10 cellular contexts compared by ENCODE assay signal in the genomic region with DNA sequence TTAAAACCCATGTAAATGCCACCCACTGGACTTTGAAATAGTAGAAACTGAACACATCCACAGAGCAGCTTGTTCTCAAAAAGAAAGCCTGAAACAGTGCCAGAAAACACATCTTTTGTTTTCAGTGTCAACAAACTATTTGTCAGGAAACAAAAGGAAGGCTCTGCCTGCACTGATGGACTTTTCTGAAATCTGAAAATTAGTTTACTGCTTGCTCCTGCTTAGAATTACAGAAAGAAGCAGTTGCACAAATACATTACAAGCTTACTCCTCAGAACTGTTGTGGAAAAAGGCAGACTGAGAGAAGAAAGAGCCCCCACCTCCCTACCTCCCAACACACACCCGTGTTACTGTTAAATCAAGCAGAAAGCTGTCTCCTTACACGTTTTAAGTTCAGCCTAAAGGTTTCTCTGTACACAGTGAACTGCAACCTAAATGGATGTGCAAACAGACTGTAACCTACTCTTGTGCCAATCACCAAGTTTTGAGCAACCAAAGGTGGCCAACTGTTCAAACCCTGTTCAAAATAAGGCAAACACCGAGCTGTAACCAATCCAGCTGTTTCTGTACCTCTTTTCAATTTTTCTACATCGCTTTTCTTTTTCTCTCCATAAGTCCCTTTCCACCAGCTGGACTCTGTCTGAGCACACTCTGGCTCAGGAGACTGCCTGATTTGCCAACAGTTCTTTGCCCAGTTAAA. TPM values are rescaled to one million over a fixed set of nuclear protein-coding genes. Genes with fewer than 3 reads are reported as not detected.
DNase-seq lines count a peak whose midpoint lies in the region; ATAC-seq, FAIRE-seq and TF ChIP-seq lines count a peak whose summit lies in the region.
"Had no signal": no experiment of that assay in that cellular context is flagged by ENCODE, and none has a peak within 500 bp of the region (broad histone marks: within the 10 kb centered on the region; RNA-seq: fewer than 3 reads in every experiment).

No MANE protein-coding gene starts in this region.

- DNase-seq in NCI-H1417 (lab: John Stamatoyannopoulos, UW) (peak in 2 of 3 experiments; percentile 34 to 63), NCI-H1417 treated with DMSO at 0.1 percent for 48 hours (lab: John Stamatoyannopoulos, UW) (no peak), NCI-H748 (lab: John Stamatoyannopoulos, UW; ENCODE audit: unreplicated experiment) (peak; percentile 74), glutamatergic neuron (no peak), H54 (ENCODE audit: insufficient read length, low spot score) (no peak), 8988T (no peak)
- DNase-seq in CD8-positive, alpha-beta T cell, result no peak
- DNase-seq: activated CD4-positive, alpha-beta T cell treated with anti-CD3 and anti-CD28 coated beads for 4 hours had no signal

- TF ChIP-seq POLR2A in H54 (IDR thresholded peaks at IDR 0.05; ENCODE audit: low read depth, low read length), result no peak

- peaks cover 37% of the 10 kb centered on the region for H3K4me1 Mint-ChIP-seq in glutamatergic neuron (ENCODE audit: low read depth, unreplicated experiment)
- no peaks in the 10 kb centered on the region for H3K4me1 Mint-ChIP-seq in CD8-positive, alpha-beta T cell (ENCODE audit: low read depth)

- peak overlapping the region; percentile 88 for H3K27ac Mint-ChIP-seq in glutamatergic neuron (ENCODE audit: unreplicated experiment)
- H3K27ac Mint-ChIP-seq in CD8-positive, alpha-beta T cell, result no peak overlapping the region

- H3K36me3 Mint-ChIP-seq in glutamatergic neuron (ENCODE audit: unreplicated experiment), result no peaks in the 10 kb centered on the region
- H3K36me3 Mint-ChIP-seq in CD8-positive, alpha-beta T cell, result no peaks in the 10 kb centered on the region

- H3K9me3 Mint-ChIP-seq in glutamatergic neuron (ENCODE audit: unreplicated experiment), result peaks cover 2% of the 10 kb centered on the region
- no peaks in the 10 kb centered on the region for H3K9me3 Mint-ChIP-seq in CD8-positive, alpha-beta T cell

- H3K4me1 ChIP-seq in CD8-positive, alpha-beta T cell (ENCODE audit: insufficient read depth, low read length), result no peaks in the 10 kb centered on the region

- H3K27me3 Mint-ChIP-seq in glutamatergic neuron (ENCODE audit: unreplicated experiment), result peaks cover 2% of the 10 kb centered on the region
- peaks cover 30% of the 10 kb centered on the region for H3K27me3 Mint-ChIP-seq in CD8-positive, alpha-beta T cell (ENCODE audit: low read depth)

- no peaks in the 10 kb centered on the region for H3K27me3 ChIP-seq in CD8-positive, alpha-beta T cell (ENCODE audit: insufficient read depth, low read length)

- H3K36me3 ChIP-seq in CD8-positive, alpha-beta T cell (ENCODE audit: insufficient read depth, low read length), result no peaks in the 10 kb centered on the region

- H3K4me3 Mint-ChIP-seq in glutamatergic neuron (ENCODE audit: unreplicated experiment), result no peak overlapping the region
- H3K4me3 Mint-ChIP-seq in CD8-positive, alpha-beta T cell, result no peak overlapping the region

- no peak for TF ChIP-seq CTCF in glutamatergic neuron (IDR thresholded peaks at IDR 0.05; ENCODE audit: partially characterized antibody, unreplicated experiment)
- TF ChIP-seq CTCF in CD8-positive, alpha-beta T cell (IDR thresholded peaks at IDR 0.05), result no peak

- no peaks in the 10 kb centered on the region for H3K9me3 ChIP-seq in CD8-positive, alpha-beta T cell (ENCODE audit: low read length)

- no peak for ATAC-seq in CD8-positive, alpha-beta T cell

- H3K4me3 ChIP-seq in CD8-positive, alpha-beta T cell (ENCODE audit: low read depth, low read length), result no peak overlapping the region

- CTCF ChIA-PET in CD8-positive, alpha-beta T cell (lab: Charles Lee), result interaction anchor here (0.9 to 1.2 kb wide), 3 partner anchors 50 to 84 kb away, joined by 3 read pairs; a partner anchor contains a TSS

- H3K27ac ChIP-seq in temporal lobe (ENCODE audit: low read depth, low read length), result peak overlapping the region; percentile 98
- no peak overlapping the region for H3K27ac ChIP-seq in CD8-positive, alpha-beta T cell (ENCODE audit: low read depth, low read length)
- H3K27ac ChIP-seq: KMS-11 had no signal

- POLR2A ChIA-PET in CD8-positive, alpha-beta T cell (lab: Charles Lee), result no interaction called here

- intact Hi-C loops in CD8-positive, alpha-beta T cell (cut with DNase I, micrococcal nuclease), result no loop called here

- FAIRE-seq in H54 (lab: Jason Lieb, UNC), result no peak

RNA-seq across cellular contexts. Expression of a gene that starts 43.7 kb away (rescaled TPM):
- total RNA-seq in glutamatergic neuron (ENCODE audit: unreplicated experiment) (0.37 TPM), temporal lobe (0.49 TPM)
- under 1 TPM in 1 of 2 experiments, not detected in 1; 0.03 TPM for total RNA-seq in CD8-positive, alpha-beta T cell

Comparison
In these comparisons a context has a peak if more than half of its experiments do, and no peak if none do; other contexts are left out.
1. DNase-seq: peak in NCI-H1417 (2 of 3) and NCI-H748 (single experiment); none in NCI-H1417 treated with DMSO at 0.1 percent for 48 hours (single experiment), glutamatergic neuron (single experiment), H54 (single experiment), 8988T (single experiment) and CD8-positive, alpha-beta T cell (0 of 7).